ENCODE assay signal across 1 cellular context in the genomic region with DNA sequence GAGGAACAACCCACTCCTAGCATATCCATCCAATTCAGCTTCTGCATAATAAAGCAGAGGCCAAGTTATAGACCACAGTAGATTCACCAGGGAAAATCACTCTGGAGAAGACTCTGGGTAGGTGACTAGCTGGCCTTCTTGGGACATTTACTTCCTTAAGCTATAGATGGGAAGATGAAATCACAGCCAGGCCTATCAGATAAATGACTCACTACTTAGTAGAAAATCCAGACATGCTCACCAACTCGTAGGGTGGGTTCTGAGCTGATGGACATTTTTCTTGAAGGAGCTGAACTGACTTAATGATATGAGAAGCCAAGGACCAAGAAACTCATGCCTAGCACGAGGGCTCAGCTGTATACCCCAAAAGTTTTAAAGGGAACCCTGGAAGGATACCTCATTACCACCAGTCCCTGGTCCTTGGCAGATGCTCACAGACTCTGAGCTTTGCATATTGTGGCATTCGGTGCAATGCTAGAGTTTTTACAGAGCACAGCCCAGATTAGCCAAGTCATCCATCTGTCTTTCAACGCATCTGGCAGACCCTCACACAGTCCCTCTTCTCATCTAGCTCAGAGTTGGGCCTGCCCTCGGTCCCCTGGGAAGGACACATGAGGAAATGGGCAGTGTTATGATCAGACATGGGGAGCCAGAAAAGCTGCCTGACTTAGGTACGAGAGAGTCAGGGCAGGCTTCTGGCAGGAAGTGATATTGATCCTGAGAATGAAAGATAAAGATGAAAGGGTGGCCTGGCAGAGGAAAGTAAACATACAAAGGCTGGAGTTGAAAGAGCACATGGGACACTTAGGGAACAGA.
TF ChIP-seq lines count a peak whose summit lies in the region.

No MANE protein-coding gene starts in this region.

TF ChIP-seq in HepG2, 621 proteins besides CTCF, POLR2A, EP300 and RAD21 (continued from another document and continues in another):
- TF ChIP-seq, protein P1, sequence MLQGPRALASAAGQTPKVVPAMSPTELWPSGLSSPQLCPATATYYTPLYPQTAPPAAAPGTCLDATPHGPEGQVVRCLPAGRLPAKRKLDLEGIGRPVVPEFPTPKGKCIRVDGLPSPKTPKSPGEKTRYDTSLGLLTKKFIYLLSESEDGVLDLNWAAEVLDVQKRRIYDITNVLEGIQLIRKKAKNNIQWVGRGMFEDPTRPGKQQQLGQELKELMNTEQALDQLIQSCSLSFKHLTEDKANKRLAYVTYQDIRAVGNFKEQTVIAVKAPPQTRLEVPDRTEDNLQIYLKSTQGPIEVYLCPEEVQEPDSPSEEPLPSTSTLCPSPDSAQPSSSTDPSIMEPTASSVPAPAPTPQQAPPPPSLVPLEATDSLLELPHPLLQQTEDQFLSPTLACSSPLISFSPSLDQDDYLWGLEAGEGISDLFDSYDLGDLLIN (CRISPR knock-in tag; IDR thresholded peaks at IDR 0.05; ENCODE audit: borderline replicate concordance): no peak
- TF ChIP-seq ZNF766 (CRISPR knock-in tag; IDR thresholded peaks at IDR 0.05; ENCODE audit: borderline replicate concordance) (no peak), HOMEZ (CRISPR knock-in tag; IDR thresholded peaks at IDR 0.05; ENCODE audit: low read depth) (peak; percentile 83), ZNF839 (CRISPR knock-in tag; IDR thresholded peaks at IDR 0.05; ENCODE audit: borderline replicate concordance) (no peak), FLYWCH1 (CRISPR knock-in tag; IDR thresholded peaks at IDR 0.05) (no peak), TEF (CRISPR knock-in tag; IDR thresholded peaks at IDR 0.05) (no peak), ZFX (CRISPR knock-in tag; IDR thresholded peaks at IDR 0.05; ENCODE audit: low read depth) (peak; percentile 83), GABPA (IDR thresholded peaks at IDR 0.05; ENCODE audit: low read depth, low read length) (no peak), GABPA (CRISPR knock-in tag; IDR thresholded peaks at IDR 0.05; ENCODE audit: low read depth) (peak; percentile 74; the same call in 1 of the 2 replicates), DR1 (CRISPR knock-in tag; IDR thresholded peaks at IDR 0.05) (no peak), ZNF496 (CRISPR knock-in tag; IDR thresholded peaks at IDR 0.05; ENCODE audit: insufficient replicate concordance) (no peak), U2AF1 (optimal IDR thresholded peaks at IDR 0.05; ENCODE audit: low read depth, low read length) (peak; percentile 31), ZNF326 (CRISPR knock-in tag; IDR thresholded peaks at IDR 0.05; ENCODE audit: borderline replicate concordance) (no peak), ZNF281 (CRISPR knock-in tag; IDR thresholded peaks at IDR 0.05; ENCODE audit: borderline replicate concordance) (peak; percentile 55; the same call in 1 of the 2 replicates), ZNF530 (CRISPR knock-in tag; IDR thresholded peaks at IDR 0.05; ENCODE audit: low read depth) (no peak), KAT2B (IDR thresholded peaks at IDR 0.05; ENCODE audit: borderline replicate concordance, low read depth, low read length) (no peak; the same call in 1 of the 2 replicates), NR3C1 (CRISPR knock-in tag; IDR thresholded peaks at IDR 0.05) (no peak), MAZ (IDR thresholded peaks at IDR 0.05; ENCODE audit: borderline replicate concordance, low read depth, low read length) (no peak), MAZ (CRISPR knock-in tag; IDR thresholded peaks at IDR 0.05; ENCODE audit: low read depth) (no peak), CBX5 (CRISPR knock-in tag; IDR thresholded peaks at IDR 0.05; ENCODE audit: borderline replicate concordance) (no peak; the same call in 1 of the 2 replicates), PCBP2 (optimal IDR thresholded peaks at IDR 0.05; ENCODE audit: low read depth, low read length, poor library complexity, severe bottlenecking) (no peak), ZNF510 (CRISPR knock-in tag; IDR thresholded peaks at IDR 0.05; ENCODE audit: low read depth) (0 out of 2 replicates have a peak, but pooled peaks have one; percentile 49), HNRNPUL1 (IDR thresholded peaks at IDR 0.05; ENCODE audit: low read depth, low read length) (no peak), ZNF180 (CRISPR knock-in tag; IDR thresholded peaks at IDR 0.05; ENCODE audit: borderline replicate concordance, low read depth) (no peak), GPN1 (CRISPR knock-in tag; IDR thresholded peaks at IDR 0.05; ENCODE audit: borderline replicate concordance) (no peak), ARNTL (CRISPR knock-in tag; IDR thresholded peaks at IDR 0.05) (peak; percentile 91), ZNF576 (CRISPR knock-in tag; IDR thresholded peaks at IDR 0.05) (no peak), SNAPC2 (CRISPR knock-in tag; IDR thresholded peaks at IDR 0.05) (no peak), CCDC6 (CRISPR knock-in tag; IDR thresholded peaks at IDR 0.05) (peak; percentile 53; the same call in 1 of the 2 replicates), ZNF331 (CRISPR knock-in tag; IDR thresholded peaks at IDR 0.05) (peak; percentile 91; the same call in 1 of the 2 replicates), STAT5B (CRISPR knock-in tag; IDR thresholded peaks at IDR 0.05) (no peak), GMEB1 (CRISPR knock-in tag; IDR thresholded peaks at IDR 0.05; ENCODE audit: borderline replicate concordance) (no peak), NFE2L2 (IDR thresholded peaks at IDR 0.05; ENCODE audit: low read length) (0 out of 2 replicates have a peak, but pooled peaks have one; percentile 15), ZHX1 (CRISPR knock-in tag; IDR thresholded peaks at IDR 0.05; ENCODE audit: low read depth) (no peak), KLF9 (CRISPR knock-in tag; IDR thresholded peaks at IDR 0.05; ENCODE audit: low read depth) (no peak), SIX1 (CRISPR knock-in tag; IDR thresholded peaks at IDR 0.05; ENCODE audit: borderline replicate concordance) (peak; percentile 79; the same call in 1 of the 2 replicates), SP2 (CRISPR knock-in tag; IDR thresholded peaks at IDR 0.05) (no peak)
- TF ChIP-seq, protein P2, sequence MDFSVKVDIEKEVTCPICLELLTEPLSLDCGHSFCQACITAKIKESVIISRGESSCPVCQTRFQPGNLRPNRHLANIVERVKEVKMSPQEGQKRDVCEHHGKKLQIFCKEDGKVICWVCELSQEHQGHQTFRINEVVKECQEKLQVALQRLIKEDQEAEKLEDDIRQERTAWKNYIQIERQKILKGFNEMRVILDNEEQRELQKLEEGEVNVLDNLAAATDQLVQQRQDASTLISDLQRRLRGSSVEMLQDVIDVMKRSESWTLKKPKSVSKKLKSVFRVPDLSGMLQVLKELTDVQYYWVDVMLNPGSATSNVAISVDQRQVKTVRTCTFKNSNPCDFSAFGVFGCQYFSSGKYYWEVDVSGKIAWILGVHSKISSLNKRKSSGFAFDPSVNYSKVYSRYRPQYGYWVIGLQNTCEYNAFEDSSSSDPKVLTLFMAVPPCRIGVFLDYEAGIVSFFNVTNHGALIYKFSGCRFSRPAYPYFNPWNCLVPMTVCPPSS (IDR thresholded peaks at IDR 0.05): no peak
- TF ChIP-seq, protein P3, sequence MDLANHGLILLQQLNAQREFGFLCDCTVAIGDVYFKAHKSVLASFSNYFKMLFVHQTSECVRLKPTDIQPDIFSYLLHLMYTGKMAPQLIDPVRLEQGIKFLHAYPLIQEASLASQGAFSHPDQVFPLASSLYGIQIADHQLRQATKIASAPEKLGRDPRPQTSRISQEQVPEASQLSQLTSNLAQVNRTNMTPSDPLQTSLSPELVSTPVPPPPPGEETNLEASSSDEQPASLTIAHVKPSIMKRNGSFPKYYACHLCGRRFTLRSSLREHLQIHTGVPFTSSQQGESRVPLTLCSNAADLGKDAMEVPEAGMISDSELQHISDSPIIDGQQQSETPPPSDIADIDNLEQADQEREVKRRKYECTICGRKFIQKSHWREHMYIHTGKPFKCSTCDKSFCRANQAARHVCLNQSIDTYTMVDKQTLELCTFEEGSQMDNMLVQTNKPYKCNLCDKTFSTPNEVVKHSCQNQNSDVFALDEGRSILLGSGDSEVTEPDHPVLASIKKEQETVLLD (CRISPR knock-in tag; IDR thresholded peaks at IDR 0.05; ENCODE audit: low read depth): no peak
- TF ChIP-seq, protein P4, sequence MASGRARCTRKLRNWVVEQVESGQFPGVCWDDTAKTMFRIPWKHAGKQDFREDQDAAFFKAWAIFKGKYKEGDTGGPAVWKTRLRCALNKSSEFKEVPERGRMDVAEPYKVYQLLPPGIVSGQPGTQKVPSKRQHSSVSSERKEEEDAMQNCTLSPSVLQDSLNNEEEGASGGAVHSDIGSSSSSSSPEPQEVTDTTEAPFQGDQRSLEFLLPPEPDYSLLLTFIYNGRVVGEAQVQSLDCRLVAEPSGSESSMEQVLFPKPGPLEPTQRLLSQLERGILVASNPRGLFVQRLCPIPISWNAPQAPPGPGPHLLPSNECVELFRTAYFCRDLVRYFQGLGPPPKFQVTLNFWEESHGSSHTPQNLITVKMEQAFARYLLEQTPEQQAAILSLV (CRISPR knock-in tag; IDR thresholded peaks at IDR 0.05; ENCODE audit: borderline replicate concordance): no peak
- TF ChIP-seq, protein P5, sequence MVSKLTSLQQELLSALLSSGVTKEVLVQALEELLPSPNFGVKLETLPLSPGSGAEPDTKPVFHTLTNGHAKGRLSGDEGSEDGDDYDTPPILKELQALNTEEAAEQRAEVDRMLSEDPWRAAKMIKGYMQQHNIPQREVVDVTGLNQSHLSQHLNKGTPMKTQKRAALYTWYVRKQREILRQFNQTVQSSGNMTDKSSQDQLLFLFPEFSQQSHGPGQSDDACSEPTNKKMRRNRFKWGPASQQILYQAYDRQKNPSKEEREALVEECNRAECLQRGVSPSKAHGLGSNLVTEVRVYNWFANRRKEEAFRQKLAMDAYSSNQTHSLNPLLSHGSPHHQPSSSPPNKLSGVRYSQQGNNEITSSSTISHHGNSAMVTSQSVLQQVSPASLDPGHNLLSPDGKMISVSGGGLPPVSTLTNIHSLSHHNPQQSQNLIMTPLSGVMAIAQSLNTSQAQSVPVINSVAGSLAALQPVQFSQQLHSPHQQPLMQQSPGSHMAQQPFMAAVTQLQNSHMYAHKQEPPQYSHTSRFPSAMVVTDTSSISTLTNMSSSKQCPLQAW (CRISPR knock-in tag; IDR thresholded peaks at IDR 0.05): peak; percentile 74
